In the genomic region with DNA sequence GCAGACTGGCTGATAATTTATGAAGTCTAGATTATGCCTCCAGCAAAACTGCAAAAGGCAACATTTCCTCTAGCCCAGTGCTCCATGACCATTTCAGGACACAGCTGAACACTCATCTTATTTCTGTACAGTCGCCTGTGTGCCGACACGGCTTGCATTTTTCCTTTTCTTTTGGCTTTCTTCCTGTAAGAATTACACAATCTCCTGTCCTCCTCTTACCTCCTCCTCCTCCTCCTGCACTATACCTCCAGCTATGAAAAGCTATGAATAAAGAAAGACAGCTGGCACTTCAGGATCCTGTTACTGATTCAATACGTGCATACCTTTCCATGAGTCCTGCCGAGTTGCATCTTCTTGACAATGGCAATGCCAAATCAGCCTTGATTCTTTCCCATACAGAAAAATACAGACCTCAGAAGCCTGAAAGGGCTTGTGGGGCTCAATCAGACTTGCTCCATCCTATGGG, we compare ENCODE assay signal across 11 cellular contexts. TPM values are rescaled to one million over a fixed set of nuclear protein-coding genes. Genes with fewer than 3 reads are reported as not detected.
DNase-seq lines count a peak whose midpoint lies in the region; ATAC-seq, FAIRE-seq and TF ChIP-seq lines count a peak whose summit lies in the region.
"Had no signal": no experiment of that assay in that cellular context is flagged by ENCODE, and none has a peak within 500 bp of the region (broad histone marks: within the 10 kb centered on the region; RNA-seq: fewer than 3 reads in every experiment).

No MANE protein-coding gene starts in this region.

- no peak overlapping the region for H3K27ac Mint-ChIP-seq in astrocyte (ENCODE audit: unreplicated experiment)

- no peak overlapping the region for H3K56ac ChIP-seq in IMR-90 (ENCODE audit: extremely low read depth, insufficient read depth, low read length)

- peak overlapping the region; percentile 39; the same call in 1 of the 2 replicates for H4K5ac ChIP-seq in IMR-90 (ENCODE audit: low read depth, low read length)

- H3K4me3 Mint-ChIP-seq in astrocyte (ENCODE audit: unreplicated experiment), result no peak overlapping the region

- peaks cover 11% of the 10 kb centered on the region for H3K4me1 ChIP-seq in IMR-90 (ENCODE audit: control insufficient read depth, insufficient read depth, low read length)
- H3K4me1 ChIP-seq in astrocyte (ENCODE audit: insufficient read depth, low read length), result no peaks in the 10 kb centered on the region
- H3K4me1 ChIP-seq in stomach smooth muscle (ENCODE audit: control insufficient read depth, insufficient read depth, low read length), result peaks cover 18% of the 10 kb centered on the region

- H2AK9ac ChIP-seq in IMR-90 (replicated peaks; ENCODE audit: low read depth, low read length, poor library complexity), result no peak overlapping the region

- BruUV-seq in IMR-90 (replicated peaks; lab: Mats Ljungman, UMichigan), result no TSS peak

- no peak overlapping the region for H2AK5ac ChIP-seq in IMR-90 (ENCODE audit: low read depth, low read length)

- no peak for FAIRE-seq in astrocyte (lab: Jason Lieb, UNC)

- DNase-seq in IMR-90 (peak; percentile 63), astrocyte (ENCODE audit: low read depth) (peak; percentile 64), iPS-NIHi11 (ENCODE audit: low spot score) (peak; percentile 19), HT-29 (ENCODE audit: low spot score) (no peak), posterior cingulate gyrus (no peak)
- DNase-seq in stimulated activated CD8-positive, alpha-beta memory T cell treated with anti-CD3 and anti-CD28 coated beads, Interleukin-4, amount 100 ng/mL, for 48 hours, result no peak
- DNase-seq: activated T-cell treated with anti-CD3 and anti-CD28 coated beads, Interleukin-2, amount 50 U/mL, for 48 hours; GF-D8; NCI-H774 had no signal

- H3K79me2 ChIP-seq in astrocyte (ENCODE audit: insufficient read depth, low read length), result no peaks in the 10 kb centered on the region

- intact Hi-C loops in IMR-90 (cut with micrococcal nuclease), result no loop called here
- intact Hi-C loops in posterior cingulate gyrus (cut with DNase I), result no loop called here

- TF ChIP-seq CTCF in IMR-90 (conservative IDR thresholded peaks at IDR 0.05; ENCODE audit: low read depth, low read length), result no peak
- TF ChIP-seq CTCF in astrocyte (IDR thresholded peaks at IDR 0.05; ENCODE audit: insufficient read depth, low read depth, low read length), result no peak

- H3K9ac ChIP-seq in IMR-90 (ENCODE audit: low read depth, low read length) (peak overlapping the region; percentile 36), astrocyte (ENCODE audit: low read length) (no peak overlapping the region), stomach smooth muscle (ENCODE audit: low read length in 2 of 2) (peak overlapping the region in 1 of 2 donors; percentile 47)

- peaks cover 2% of the 10 kb centered on the region for H3K36me3 Mint-ChIP-seq in astrocyte (ENCODE audit: low read depth, unreplicated experiment)

- peaks cover 11% of the 10 kb centered on the region for H3K27me3 Mint-ChIP-seq in astrocyte (ENCODE audit: low read depth, unreplicated experiment)

- H3K4me3 ChIP-seq in IMR-90 (ENCODE audit: insufficient read depth, low read depth, low read length), result no peak overlapping the region
- no peak overlapping the region for H3K4me3 ChIP-seq in astrocyte (ENCODE audit: insufficient read depth, low read depth, low read length)
- peak overlapping the region; percentile 38 to 60 for H3K4me3 ChIP-seq in stomach smooth muscle (ENCODE audit: low read length in 2 of 2)

- no peaks in the 10 kb centered on the region for H3K79me1 ChIP-seq in IMR-90 (ENCODE audit: low read depth in 1 of 2, low read length in 2 of 2)

- in situ Hi-C loops in IMR-90 (cut with MboI; ENCODE audit: low sequenced_read_pairs), result no loop called here

- no peaks in the 10 kb centered on the region for H3K9me1 ChIP-seq in IMR-90 (ENCODE audit: insufficient read depth, low read length)

- no peaks in the 10 kb centered on the region for H3K36me3 ChIP-seq in IMR-90 (ENCODE audit: control insufficient read depth, insufficient read depth, low read length)
- H3K36me3 ChIP-seq in astrocyte (ENCODE audit: insufficient read depth, low read length), result no peaks in the 10 kb centered on the region
- no peaks in the 10 kb centered on the region for H3K36me3 ChIP-seq in stomach smooth muscle (ENCODE audit: control insufficient read depth in 2 of 2, insufficient read depth in 2 of 2, low read length in 2 of 2)

- dilution Hi-C loops in IMR-90 (cut with HindIII; ENCODE audit: low sequenced_read_pairs, unreplicated experiment), result no loop called here

- H3K4me1 Mint-ChIP-seq in astrocyte (ENCODE audit: low read depth, unreplicated experiment), result peaks cover 3% of the 10 kb centered on the region

- CTCF ChIA-PET in IMR-90 (lab: Yijun Ruan, JAX), result interaction anchor here (1.0 kb wide), 1 partner anchor 17 kb away, joined by 3 read pairs; no protein-coding TSS in a partner anchor

- peak overlapping the region; percentile 55; the same call in 1 of the 2 replicates for H4K91ac ChIP-seq in IMR-90 (ENCODE audit: insufficient read depth, low read depth, low read length)

- H3K27ac ChIP-seq in IMR-90 (ENCODE audit: insufficient read depth, low read length), result peak overlapping the region; percentile 62; the same call in 1 of the 2 replicates
- H3K27ac ChIP-seq in astrocyte (ENCODE audit: low read depth, low read length), result no peak overlapping the region
- H3K27ac ChIP-seq in stomach smooth muscle (ENCODE audit: low read length), result peak overlapping the region; percentile 60

- H3K4me2 ChIP-seq in IMR-90 (ENCODE audit: low read depth, low read length) (peak overlapping the region; percentile 43), astrocyte (ENCODE audit: low read length) (peak overlapping the region; percentile 8)

- H3K27me3 ChIP-seq in IMR-90 (ENCODE audit: control insufficient read depth, insufficient read depth, low read length) (no peaks in the 10 kb centered on the region), astrocyte (ENCODE audit: insufficient read depth, low read length) (peaks cover 2% of the 10 kb centered on the region), stomach smooth muscle (ENCODE audit: control insufficient read depth in 1 of 2, insufficient read depth in 2 of 2, low read length in 2 of 2) (no peaks in the 10 kb centered on the region)

- H3K4ac ChIP-seq in IMR-90 (ENCODE audit: low read depth, low read length), result peak overlapping the region; percentile 12; the same call in 1 of the 2 replicates

- H2AFZ ChIP-seq in IMR-90 (replicated peaks; ENCODE audit: low read length, poor library complexity), result peak overlapping the region; percentile 24
- H2AFZ ChIP-seq in astrocyte (ENCODE audit: low read depth, low read length), result no peak overlapping the region

- peaks cover 4% of the 10 kb centered on the region for H3K9me3 Mint-ChIP-seq in astrocyte (ENCODE audit: unreplicated experiment)

- TF ChIP-seq POLR2A in IMR-90 (IDR thresholded peaks at IDR 0.05; ENCODE audit: low read depth, low read length), result no peak

- H3K14ac ChIP-seq in IMR-90 (replicated peaks; ENCODE audit: low read depth, low read length), result 0 out of 2 replicates have a peak overlapping the region, but pooled peaks have one; percentile 29

- no peaks in the 10 kb centered on the region for H4K20me1 ChIP-seq in IMR-90 (ENCODE audit: insufficient read depth, low read length)
- H4K20me1 ChIP-seq in astrocyte (ENCODE audit: insufficient read depth, low read length), result no peaks in the 10 kb centered on the region

- H4K8ac ChIP-seq in IMR-90 (ENCODE audit: low read depth in 2 of 2, low read length in 2 of 2), result peak overlapping the region; percentile 16 to 65; a peak in 1 of 4 replicates

- H2BK20ac ChIP-seq in IMR-90 (ENCODE audit: low read depth, low read length), result no peak overlapping the region

- H2BK120ac ChIP-seq in IMR-90 (ENCODE audit: low read depth, low read length), result peak overlapping the region; percentile 41

- H3K23ac ChIP-seq in IMR-90 (ENCODE audit: low read depth, low read length), result no peak overlapping the region

- H3K9me3 ChIP-seq in IMR-90 (ENCODE audit: control insufficient read depth, insufficient read depth, low read length), result no peaks in the 10 kb centered on the region
- no peaks in the 10 kb centered on the region for H3K9me3 ChIP-seq in astrocyte (ENCODE audit: insufficient read depth, low read depth, low read length)
- H3K9me3 ChIP-seq in stomach smooth muscle (ENCODE audit: control insufficient read depth in 2 of 2, low read length in 2 of 2), result no peaks in the 10 kb centered on the region

- no CpG with 5 or more reads among the region's 5 CpGs for WGBS in IMR-90 (ENCODE audit: extremely low coverage in 2 of 2, insufficient read length in 1 of 2), 2 experiments

- TF ChIP-seq RAD21 in IMR-90 (IDR thresholded peaks at IDR 0.05; ENCODE audit: low read length), result no peak

- peak; percentile 84 for ATAC-seq in IMR-90 (ENCODE audit: low read depth)
- ATAC-seq: left lobe of liver had no signal

- peak overlapping the region; percentile 21 for H2BK5ac ChIP-seq in IMR-90 (ENCODE audit: low read depth, low read length, poor library complexity, severe bottlenecking)

- POLR2A ChIA-PET in IMR-90 (lab: Charles Lee; ENCODE audit: unreplicated experiment), result no interaction called here

- peak overlapping the region; percentile 13; the same call in 1 of the 3 replicates for H2BK15ac ChIP-seq in IMR-90 (ENCODE audit: low read depth, low read length)

- peak overlapping the region; percentile 56 for H3K18ac ChIP-seq in IMR-90 (ENCODE audit: low read depth, low read length)

TF ChIP-seq in IMR-90, 13 proteins besides CTCF, POLR2A, EP300 and RAD21:
- no peak for TF ChIP-seq MAZ (IDR thresholded peaks at IDR 0.05; ENCODE audit: borderline replicate concordance, low read depth, low read length)
- peak; percentile 85 for TF ChIP-seq CEBPB (IDR thresholded peaks at IDR 0.05; ENCODE audit: low read depth, low read length)
- TF ChIP-seq SMC3 (IDR thresholded peaks at IDR 0.05; ENCODE audit: low read depth, low read length), result no peak

RNA-seq across cellular contexts. Expression of a gene that starts 32.2 kb away (rescaled TPM):
- total RNA-seq in IMR-90 (2012; rRNA removed) (12.7 and 16.1 TPM in 2 replicates), astrocyte (22.6 and 28.6 TPM in 2 replicates)
- polyA plus RNA-seq in IMR-90 (2012; rRNA removed), result 10.7 and 12.0 TPM in 2 replicates
- 8.4 and 17.9 TPM in 2 replicates for polyA plus RNA-seq in IMR-90 (2012; cell fraction: cytosol; rRNA removed)
- polyA plus RNA-seq in IMR-90 (2012; cell fraction: nucleus; rRNA removed; ENCODE audit: low replicate concordance), result 30.1 and 46.8 TPM in 2 replicates
- 5.7 and 8.6 TPM in 2 replicates for total RNA-seq in HT-29 (2014; rRNA removed; shearing (Covaris generic))

Comparison
In these comparisons a context has a peak if more than half of its experiments do, and no peak if none do; other contexts are left out.
1. DNase-seq: peak in IMR-90 (single experiment), astrocyte (single experiment) and iPS-NIHi11 (single experiment); none in HT-29 (single experiment), stimulated activated CD8-positive, alpha-beta memory T cell treated with anti-CD3 and anti-CD28 coated beads, Interleukin-4, amount 100 ng/mL, for 48 hours (single experiment) and posterior cingulate gyrus (0 of 10).
2. H3K4me3 ChIP-seq: peak in stomach smooth muscle (2 of 2); none in IMR-90 (single experiment) and astrocyte (single experiment).